ENCODE assay signal across 28 cellular contexts in genomic region chrX:1815456-1816175, GRCh38.
DNase-seq lines count a peak whose midpoint lies in the region; ATAC-seq, FAIRE-seq and TF ChIP-seq lines count a peak whose summit lies in the region.
"Had no signal": no experiment of that assay in that cellular context is flagged by ENCODE, and none has a peak within 500 bp of the region (broad histone marks: within the 10 kb centered on the region; RNA-seq: fewer than 3 reads in every experiment).

No MANE protein-coding gene starts in this region.

- H3K27me3 Mint-ChIP-seq in H9 (ENCODE audit: low read depth): no peaks in the 10 kb centered on the region; the same call in 1 of the 2 replicates
- H3K27me3 Mint-ChIP-seq in stimulated activated naive B cell treated with anti-CD40 and anti-IgM and Interleukin-4, amounts not matched to agents 10 μg/mL and 1 μg/mL and 100 μg/mL, for 72 hours: peaks cover 0 to 5% of the 10 kb centered on the region in 2 donors

- H3K4me3 ChIP-seq in H1 (ENCODE audit: extremely low read depth in 1 of 4, insufficient read depth in 2 of 4, low read depth in 3 of 4, low read length in 4 of 4): no peak overlapping the region
- H3K4me3 ChIP-seq: BLaER1, GM12878 had no signal

- no peak overlapping the region for H2BK120ac ChIP-seq in H9 (ENCODE audit: low read depth, low read length, poor library complexity, severe bottlenecking)
- no peak overlapping the region for H2BK120ac ChIP-seq in H1 (replicated peaks; ENCODE audit: low read depth, low read length)

- no peak overlapping the region for H3K4ac ChIP-seq in H9 (ENCODE audit: low read depth, low read length)
- H3K4ac ChIP-seq in H1 (replicated peaks; ENCODE audit: insufficient read length, low read depth, low read length): no peak overlapping the region

- H3K27me3 ChIP-seq in H9 (ENCODE audit: insufficient read depth, low read length): no peaks in the 10 kb centered on the region
- H3K27me3 ChIP-seq in H1 (replicated peaks in 1 of 4; ENCODE audit: control insufficient read depth in 3 of 4, extremely low read depth in 1 of 4, insufficient read depth in 3 of 4, low read length in 3 of 4): no peaks in the 10 kb centered on the region
- H3K27me3 ChIP-seq: BE2C, BLaER1 had no signal

- H3K23me2 ChIP-seq in H9 (ENCODE audit: insufficient read length, low read depth, low read length, poor library complexity, severe bottlenecking) (no peaks in the 10 kb centered on the region), H1 (ENCODE audit: low read depth, low read length) (no peaks in the 10 kb centered on the region)

- CTCF ChIA-PET in H1 (lab: Charles Lee; ENCODE audit: partially characterized antibody): no interaction called here

- H3K56ac ChIP-seq in H9 (ENCODE audit: insufficient read length, low read depth, low read length) (no peak overlapping the region), H1 (replicated peaks; ENCODE audit: insufficient read length, low read depth, low read length) (no peak overlapping the region)

- H2BK5ac ChIP-seq in H9 (ENCODE audit: insufficient read length, low read length) (no peak overlapping the region), H1 (ENCODE audit: low read depth, low read length) (no peak overlapping the region)

- no peak for TF ChIP-seq EP300 in H1 (IDR thresholded peaks at IDR 0.05; ENCODE audit: borderline replicate concordance in 1 of 2, low read depth in 2 of 2, low read length in 2 of 2)

- H3K14ac ChIP-seq in H9 (ENCODE audit: insufficient read depth, low read length): no peak overlapping the region
- H3K14ac ChIP-seq in H1 (ENCODE audit: insufficient read length): no peak overlapping the region

- H4K20me1 ChIP-seq in H9 (ENCODE audit: control insufficient read depth, insufficient read depth, insufficient read length) (no peaks in the 10 kb centered on the region), H1 (replicated peaks in 1 of 2; ENCODE audit: control insufficient read depth in 1 of 2, insufficient read depth in 2 of 2, low read length in 2 of 2) (no peaks in the 10 kb centered on the region)
- H4K20me1 ChIP-seq: BLaER1 had no signal

- H3K23ac ChIP-seq in H9 (ENCODE audit: insufficient read length, low read depth, low read length) (no peak overlapping the region), H1 (ENCODE audit: insufficient read length) (no peak overlapping the region)

- TF ChIP-seq CTCF in H9 (conservative IDR thresholded peaks at IDR 0.05): no peak
- TF ChIP-seq CTCF in H1 (IDR thresholded peaks at IDR 0.05; ENCODE audit: control extremely low read depth in 1 of 3, insufficient read depth in 1 of 3, low read depth in 1 of 3, low read length in 3 of 3): no peak

- H3K27ac ChIP-seq in H9 (ENCODE audit: insufficient read length, low read depth, low read length): no peak overlapping the region
- no peak overlapping the region for H3K27ac ChIP-seq in H1 (ENCODE audit: low read depth, low read length)
- H3K27ac ChIP-seq: BLaER1 had no signal

- FAIRE-seq in H1 (lab: Jason Lieb, UNC): no peak
- FAIRE-seq: A204.1, GM12878, GM12892, GM18507 had no signal

- H3K4me2 ChIP-seq in H9 (ENCODE audit: insufficient read depth, insufficient read length, low read length) (no peak overlapping the region), H1 (ENCODE audit: insufficient read depth in 1 of 2, low read depth in 2 of 2, low read length in 2 of 2) (no peak overlapping the region)
- H3K4me2 ChIP-seq: BLaER1 had no signal

- TF ChIP-seq POLR2A in H1 (IDR thresholded peaks at IDR 0.05; ENCODE audit: control extremely low read depth in 1 of 2, low read depth in 2 of 2, low read length in 2 of 2): no peak

- 0 out of 2 replicates have a peak, but pooled peaks cover 2% of the 10 kb centered on the region for H3K4me1 ChIP-seq in H9 (ENCODE audit: insufficient read depth, low read length)
- peaks cover 0 to 3% (median 1%) of the 10 kb centered on the region in 4 experiments; a peak in 2 of 7 replicates for H3K4me1 ChIP-seq in H1 (replicated peaks in 1 of 4; ENCODE audit: control insufficient read depth in 3 of 4, insufficient read depth in 4 of 4, low read length in 3 of 4)
- H3K4me1 ChIP-seq: BE2C had no signal

- H3K79me1 ChIP-seq in H9 (ENCODE audit: insufficient read depth, low read depth, low read length, poor library complexity, severe bottlenecking) (no peaks in the 10 kb centered on the region), H1 (ENCODE audit: low read depth, low read length) (no peaks in the 10 kb centered on the region)

- no peak overlapping the region for H2BK12ac ChIP-seq in H9 (ENCODE audit: insufficient read length, low read depth, low read length)
- no peak overlapping the region for H2BK12ac ChIP-seq in H1 (ENCODE audit: low read depth, low read length)

- H3K36me3 Mint-ChIP-seq in H9 (ENCODE audit: insufficient read depth in 1 of 3, low read depth in 3 of 3): peaks cover 0 to 12% (median 7%) of the 10 kb centered on the region in 3 experiments; a peak in 5 of 7 replicates
- no peaks in the 10 kb centered on the region for H3K36me3 Mint-ChIP-seq in stimulated activated naive B cell treated with anti-CD40 and anti-IgM and Interleukin-4, amounts not matched to agents 10 μg/mL and 1 μg/mL and 100 μg/mL, for 72 hours
- H3K36me3 Mint-ChIP-seq: CD14-positive monocyte; CD4-positive, alpha-beta memory T cell; CD4-positive, CD25-positive, alpha-beta regulatory T cell; CD8-positive, alpha-beta memory T cell had no signal

- no peaks in the 10 kb centered on the region for H3K36me3 ChIP-seq in H1 (ENCODE audit: control insufficient read depth in 2 of 4, insufficient read depth in 4 of 4, low read length in 3 of 4)
- H3K36me3 ChIP-seq: BE2C, BLaER1 had no signal

- H3K9me3 Mint-ChIP-seq in H9: peaks cover 13 to 16% of the 10 kb centered on the region in 2 experiments
- peaks cover 0 to 1% of the 10 kb centered on the region in 2 donors for H3K9me3 Mint-ChIP-seq in stimulated activated naive B cell treated with anti-CD40 and anti-IgM and Interleukin-4, amounts not matched to agents 10 μg/mL and 1 μg/mL and 100 μg/mL, for 72 hours

- no peak overlapping the region for H3K4me3 Mint-ChIP-seq in H9
- no peak overlapping the region for H3K4me3 Mint-ChIP-seq in stimulated activated naive B cell treated with anti-CD40 and anti-IgM and Interleukin-4, amounts not matched to agents 10 μg/mL and 1 μg/mL and 100 μg/mL, for 72 hours
- H3K4me3 Mint-ChIP-seq: CD14-positive monocyte; CD4-positive, alpha-beta memory T cell; CD4-positive, CD25-positive, alpha-beta regulatory T cell; CD8-positive, alpha-beta memory T cell had no signal

- peak overlapping the region in 2 of 3 experiments; percentile 2 to 56; a peak in 3 of 7 replicates for H3K27ac Mint-ChIP-seq in H9
- H3K27ac Mint-ChIP-seq in stimulated activated naive B cell treated with anti-CD40 and anti-IgM and Interleukin-4, amounts not matched to agents 10 μg/mL and 1 μg/mL and 100 μg/mL, for 72 hours: peak overlapping the region; percentile 20
- H3K27ac Mint-ChIP-seq: CD14-positive monocyte; CD4-positive, alpha-beta memory T cell; CD4-positive, CD25-positive, alpha-beta regulatory T cell; CD8-positive, alpha-beta memory T cell had no signal

- DNase-seq in H9: no peak
- no peak for DNase-seq in H1 (ENCODE audit: low read depth in 1 of 2, low spot score in 2 of 2)
- no peak for DNase-seq in stimulated activated naive B cell treated with anti-CD40 and anti-IgM and Interleukin-4, amounts not matched to agents 10 μg/mL and 1 μg/mL and 100 μg/mL, for 72 hours
- DNase-seq in NCI-H1436 treated with DMSO at 0.1 percent for 48 hours (lab: John Stamatoyannopoulos, UW): no peak
- no peak for DNase-seq in Right ventricle myocardium inferior (ENCODE audit: missing footprints)
- DNase-seq: 8988T; ACHN; BE2C; C1 segment of cervical spinal cord; CD4-positive, alpha-beta memory T cell; CD4-positive, CD25-positive, alpha-beta regulatory T cell; CD8-positive, alpha-beta memory T cell; COR-L47; DMS 273 treated with DMSO at 0.1 percent for 48 hours; DMS153; DMS53; DMS79; DND-41; EL; GDM1 had no signal

- H4K91ac ChIP-seq in H9 (ENCODE audit: insufficient read length, low read depth, low read length) (no peak overlapping the region), H1 (replicated peaks; ENCODE audit: insufficient read length, low read length) (no peak overlapping the region)

- no peak overlapping the region for H2BK15ac ChIP-seq in H9 (ENCODE audit: low read depth, low read length)
- peak overlapping the region; percentile 94 for H2BK15ac ChIP-seq in H1 (ENCODE audit: low read length)

- H2AFZ ChIP-seq in H9 (ENCODE audit: low read length) (no peak overlapping the region), H1 (ENCODE audit: low read length) (no peak overlapping the region)

- POLR2A ChIA-PET in H1 (lab: Charles Lee; ENCODE audit: partially characterized antibody): no interaction called here

- H2BK20ac ChIP-seq in H9 (ENCODE audit: low read depth, low read length, poor library complexity, severe bottlenecking) (no peak overlapping the region), H1 (ENCODE audit: low read length) (no peak overlapping the region)

- H3K79me2 ChIP-seq in H9 (ENCODE audit: insufficient read depth, low read length) (no peaks in the 10 kb centered on the region), H1 (ENCODE audit: control insufficient read depth in 1 of 2, insufficient read depth in 2 of 2, low read length in 2 of 2) (no peaks in the 10 kb centered on the region)

- no peak overlapping the region for H4K5ac ChIP-seq in H9 (ENCODE audit: insufficient read length, low read depth, low read length)
- H4K5ac ChIP-seq in H1 (ENCODE audit: insufficient read length, low read depth, low read length): no peak overlapping the region

- H3T11ph ChIP-seq in H9 (ENCODE audit: low read length): no peak overlapping the region

- no peak overlapping the region for H2AK5ac ChIP-seq in H9 (ENCODE audit: insufficient read length, low read length)
- no peak overlapping the region for H2AK5ac ChIP-seq in H1 (ENCODE audit: low read depth, low read length)

- H3K9ac ChIP-seq in H9 (ENCODE audit: extremely low read depth, insufficient read length, low read length) (no peak overlapping the region), H1 (replicated peaks in 1 of 4; ENCODE audit: extremely low read depth in 1 of 4, low read depth in 3 of 4, low read length in 3 of 4) (no peak overlapping the region)
- H3K9ac ChIP-seq: BLaER1 had no signal

- H3K18ac ChIP-seq in H9 (ENCODE audit: insufficient read length, low read depth, low read length) (no peak overlapping the region), H1 (ENCODE audit: extremely low read depth, low read length) (no peak overlapping the region)

- ATAC-seq in stimulated activated naive B cell treated with anti-CD40 and anti-IgM and Interleukin-4, amounts not matched to agents 10 μg/mL and 1 μg/mL and 100 μg/mL, for 72 hours (replicated peaks): no peak
- no peak for ATAC-seq in GM21737 (IDR thresholded peaks at IDR 0.05; ENCODE audit: unreplicated experiment)
- ATAC-seq in SK-N-SH treated with all-trans-retinoic acid at 6 μM for 48 hours: no peak
- ATAC-seq in Right ventricle myocardium inferior: no peak
- ATAC-seq: GM12878 had no signal

- H3K4me1 Mint-ChIP-seq in H9: peaks cover 14 to 19% of the 10 kb centered on the region in 2 experiments
- H3K4me1 Mint-ChIP-seq in stimulated activated naive B cell treated with anti-CD40 and anti-IgM and Interleukin-4, amounts not matched to agents 10 μg/mL and 1 μg/mL and 100 μg/mL, for 72 hours: no peaks in the 10 kb centered on the region
- H3K4me1 Mint-ChIP-seq: CD14-positive monocyte; CD4-positive, alpha-beta memory T cell; CD8-positive, alpha-beta memory T cell had no signal

- intact Hi-C loops in Right ventricle myocardium inferior (cut with DNase I): no loop called here

- H3K9me3 ChIP-seq in H9 (ENCODE audit: control insufficient read depth, low read depth, low read length) (no peaks in the 10 kb centered on the region), H1 (ENCODE audit: insufficient read depth in 2 of 2, low read depth in 1 of 2, low read length in 1 of 2) (peaks cover 0 to 9% of the 10 kb centered on the region in 2 experiments; a peak in 2 of 4 replicates)
- H3K9me3 ChIP-seq: BE2C had no signal

- TF ChIP-seq RAD21 in H1 (IDR thresholded peaks at IDR 0.05 in 1 of 2, conservative IDR thresholded peaks at IDR 0.05 in 1 of 2; ENCODE audit: low read depth in 2 of 2, low read length in 2 of 2): no peak

- H4K8ac ChIP-seq in H9 (replicated peaks; ENCODE audit: insufficient read length, low read depth, low read length) (no peak overlapping the region), H1 (ENCODE audit: extremely low read depth, insufficient read depth, low read length) (no peak overlapping the region)

- no CpG with 5 or more reads among the region's 15 CpGs for WGBS in H9 (ENCODE audit: extremely low coverage, insufficient read length, low lambda C conversion rate)
- WGBS in H1 (ENCODE audit: extremely low coverage in 1 of 2, insufficient coverage in 1 of 2, insufficient read length in 1 of 2, insufficient replicate concordance in 2 of 2, low coverage in 1 of 2, low lambda C conversion rate in 2 of 2, missing lambda C conversion rate in 1 of 2), 2 experiments: 95% methylated on average over 15 of the region's 15 CpGs; no CpG with 5 or more reads in 1 of the 2 experiments
